ENCODE assay signal across 29 cellular contexts in genomic region chr22:30559889-30560288, GRCh38. TPM values are rescaled to one million over a fixed set of nuclear protein-coding genes. Genes with fewer than 3 reads are reported as not detected.
"Had no signal": no experiment of that assay in that cellular context is flagged by ENCODE, and none has a peak within 500 bp of the region (broad histone marks: within the 10 kb centered on the region; RNA-seq: fewer than 3 reads in every experiment).

No MANE protein-coding gene starts in this region.

- ATAC-seq: esophagus mucosa; heart right ventricle; left cardiac atrium; left ventricle myocardium superior; naive thymus-derived CD4-positive, alpha-beta T cell; sciatic nerve; stimulated activated naive CD8-positive, alpha-beta T cell treated with anti-CD3 and anti-CD28 coated beads, Interleukin-15, amount 100 ng/mL, for 72 hours had no signal

- H3K27ac ChIP-seq: coronary artery, heart right ventricle, pancreas, spleen, thoracic aorta, transverse colon had no signal

- H3K36me3 ChIP-seq: heart right ventricle, spleen, thoracic aorta, transverse colon had no signal

- H3K27me3 Mint-ChIP-seq: progenitor cell of endocrine pancreas; stimulated activated naive CD8-positive, alpha-beta T cell treated with anti-CD3 and anti-CD28 coated beads, Interleukin-15, amount 100 ng/mL, for 72 hours had no signal

- DNase-seq: central memory CD4-positive, alpha-beta T cell; effector CD4-positive, alpha-beta T cell; heart right ventricle; immature natural killer cell; left cardiac atrium; left ventricle myocardium superior; naive thymus-derived CD4-positive, alpha-beta T cell; nucleus accumbens; pancreas; spleen; stimulated activated CD4-positive, alpha-beta T cell treated with anti-CD3 and anti-CD28 coated beads, Interleukin-4, amount 100 ng/mL, for 4 hours; stimulated activated naive B cell treated with anti-CD40 and anti-IgM and Interleukin-4, amounts not matched to agents 10 μg/mL and 1 μg/mL and 100 μg/mL, for 72 hours; stimulated activated naive CD8-positive, alpha-beta T cell treated with anti-CD3 and anti-CD28 coated beads, Interleukin-15, amount 100 ng/mL, for 72 hours; transverse colon had no signal

- H3K4me3 ChIP-seq: coronary artery, heart right ventricle, lung, pancreas, spleen, thoracic aorta, transverse colon had no signal

- H3K27me3 ChIP-seq: pancreas, spleen, transverse colon had no signal

- H3K4me1 ChIP-seq: heart right ventricle, pancreas, spleen, transverse colon had no signal

- H3K36me3 Mint-ChIP-seq: immature natural killer cell had no signal

- H3K4me1 Mint-ChIP-seq: immature natural killer cell; naive thymus-derived CD4-positive, alpha-beta T cell; stimulated activated naive B cell treated with anti-CD40 and anti-IgM and Interleukin-4, amounts not matched to agents 10 μg/mL and 1 μg/mL and 100 μg/mL, for 72 hours; stimulated activated naive CD8-positive, alpha-beta T cell treated with anti-CD3 and anti-CD28 coated beads, Interleukin-15, amount 100 ng/mL, for 72 hours had no signal

- H3K4me3 Mint-ChIP-seq: immature natural killer cell; naive thymus-derived CD4-positive, alpha-beta T cell; stimulated activated naive B cell treated with anti-CD40 and anti-IgM and Interleukin-4, amounts not matched to agents 10 μg/mL and 1 μg/mL and 100 μg/mL, for 72 hours; stimulated activated naive CD8-positive, alpha-beta T cell treated with anti-CD3 and anti-CD28 coated beads, Interleukin-15, amount 100 ng/mL, for 72 hours had no signal

- FAIRE-seq: frontal cortex, keratinocyte, pancreas had no signal

- H3K9me3 Mint-ChIP-seq: immature natural killer cell; naive thymus-derived CD4-positive, alpha-beta T cell; stimulated activated naive B cell treated with anti-CD40 and anti-IgM and Interleukin-4, amounts not matched to agents 10 μg/mL and 1 μg/mL and 100 μg/mL, for 72 hours; stimulated activated naive CD8-positive, alpha-beta T cell treated with anti-CD3 and anti-CD28 coated beads, Interleukin-15, amount 100 ng/mL, for 72 hours had no signal

- H3K27ac Mint-ChIP-seq: immature natural killer cell; naive thymus-derived CD4-positive, alpha-beta T cell; progenitor cell of endocrine pancreas; stimulated activated naive B cell treated with anti-CD40 and anti-IgM and Interleukin-4, amounts not matched to agents 10 μg/mL and 1 μg/mL and 100 μg/mL, for 72 hours; stimulated activated naive CD8-positive, alpha-beta T cell treated with anti-CD3 and anti-CD28 coated beads, Interleukin-15, amount 100 ng/mL, for 72 hours had no signal

- H3K9me3 ChIP-seq: heart right ventricle, pancreas, spleen, thoracic aorta, transverse colon had no signal

RNA-seq across cellular contexts. Expression of gene SEC14L6, which starts 13.3 kb away (rescaled TPM):
- total RNA-seq: esophagus mucosa; left ventricle myocardium superior; mesenteric fat pad; mononuclear cell; naive thymus-derived CD4-positive, alpha-beta T cell; skeletal muscle tissue had no signal
- polyA plus RNA-seq: heart right ventricle; keratinocyte; naive thymus-derived CD4-positive, alpha-beta T cell; neural cell had no signal

RNA-seq across cellular contexts. Expression of gene GAL3ST1, which starts 14.6 kb away (rescaled TPM):
- total RNA-seq: dermis microvascular lymphatic vessel endothelial cell, esophagus mucosa, mesenteric fat pad had no signal
- polyA plus RNA-seq: immature natural killer cell, keratinocyte had no signal

RNA-seq across cellular contexts. Expression of gene SEC14L4, which starts 54.4 kb away (rescaled TPM):
- total RNA-seq: chondrocyte; esophagus mucosa; frontal cortex; left cardiac atrium; left ventricle myocardium superior; mesenteric fat pad; mononuclear cell; naive thymus-derived CD4-positive, alpha-beta T cell; subcutaneous adipose tissue; thoracic aorta; transverse colon had no signal
- polyA plus RNA-seq: heart right ventricle; immature natural killer cell; naive thymus-derived CD4-positive, alpha-beta T cell; neural cell had no signal
